In genomic region chr14:21711360-21711961, GRCh38 we compare ENCODE assay signal across 8 cellular contexts. TPM values are rescaled to one million over a fixed set of nuclear protein-coding genes. Genes with fewer than 3 reads are reported as not detected.
DNase-seq lines count a peak whose midpoint lies in the region; ATAC-seq and FAIRE-seq lines count a peak whose summit lies in the region.

No MANE protein-coding gene starts in this region.

- peak overlapping the region; percentile 51 for H3K4me3 Mint-ChIP-seq in activated CD4-positive, alpha-beta memory T cell treated with anti-CD3 and anti-CD28 coated beads for 36 hours

- H3K36me3 Mint-ChIP-seq in activated CD4-positive, alpha-beta memory T cell treated with anti-CD3 and anti-CD28 coated beads for 36 hours = no peaks in the 10 kb centered on the region

- WGBS in small intestine, 3 donors = 24 to 29% (median 28%) methylated on average over 3 of the region's 3 CpGs

- no peaks in the 10 kb centered on the region for H3K36me3 ChIP-seq in small intestine (ENCODE audit: control insufficient read depth in 2 of 2, insufficient read depth in 2 of 2, low read length in 2 of 2)

- H3K4me3 ChIP-seq in small intestine (ENCODE audit: low read depth in 1 of 2, low read length in 2 of 2) = no peak overlapping the region

- no peak for FAIRE-seq in small intestine (lab: Jason Lieb, UNC)

- CTCF ChIA-PET in activated CD4-positive, alpha-beta memory T cell treated with anti-CD3 and anti-CD28 coated beads for 36 hours (lab: Charles Lee) = interaction anchor here (0.6 to 3.5 kb wide), 18 partner anchors 10 to 1252 kb away, joined by 3 to 32 read pairs (median 4); partner anchors contain the start of gene CHD8

- peak overlapping the region; percentile 51 for H3K27ac Mint-ChIP-seq in activated CD4-positive, alpha-beta memory T cell treated with anti-CD3 and anti-CD28 coated beads for 36 hours

- intact Hi-C loops in activated CD4-positive, alpha-beta memory T cell treated with anti-CD3 and anti-CD28 coated beads for 36 hours (cut with micrococcal nuclease) = loop anchor here (10.0 kb wide), 1 partner anchor 67 kb away; no protein-coding TSS in a partner anchor

- H3K4me1 Mint-ChIP-seq in activated CD4-positive, alpha-beta memory T cell treated with anti-CD3 and anti-CD28 coated beads for 36 hours (ENCODE audit: low read depth) = no peaks in the 10 kb centered on the region

- H3K27me3 Mint-ChIP-seq in activated CD4-positive, alpha-beta memory T cell treated with anti-CD3 and anti-CD28 coated beads for 36 hours = peaks cover 11% of the 10 kb centered on the region

- ATAC-seq in GM18498 (IDR thresholded peaks at IDR 0.05; ENCODE audit: unreplicated experiment) (peak; percentile 54), HG02763 (IDR thresholded peaks at IDR 0.05; ENCODE audit: unreplicated experiment) (no peak), GM21825 (IDR thresholded peaks at IDR 0.05; ENCODE audit: unreplicated experiment) (no peak)

- H3K9me3 ChIP-seq in small intestine (ENCODE audit: control insufficient read depth, low read depth) = no peaks in the 10 kb centered on the region

- no peak overlapping the region for H3K27ac ChIP-seq in small intestine (ENCODE audit: low read depth in 1 of 2, low read length in 1 of 2)

- no peaks in the 10 kb centered on the region for H3K27me3 ChIP-seq in small intestine (ENCODE audit: control insufficient read depth in 2 of 2, insufficient read depth in 2 of 2, low read length in 2 of 2)

- no peaks in the 10 kb centered on the region for H3K4me1 ChIP-seq in small intestine (ENCODE audit: control insufficient read depth in 2 of 2, insufficient read depth in 1 of 2, low read depth in 1 of 2, low read length in 1 of 2)

- no peaks in the 10 kb centered on the region for H3K9me3 Mint-ChIP-seq in activated CD4-positive, alpha-beta memory T cell treated with anti-CD3 and anti-CD28 coated beads for 36 hours

- DNase-seq in COLO829 (ENCODE audit: low spot score) (peak; percentile 48), NAMALWA (ENCODE audit: low spot score) (peak; percentile 72), germinal center (ENCODE audit: low spot score) (peak; percentile 48), small intestine (peak; percentile 34)
- peak; percentile 20 for DNase-seq in activated CD4-positive, alpha-beta memory T cell treated with anti-CD3 and anti-CD28 coated beads for 36 hours

- POLR2A ChIA-PET in activated CD4-positive, alpha-beta memory T cell treated with anti-CD3 and anti-CD28 coated beads for 36 hours (lab: Charles Lee) = no interaction called here

RNA-seq across cellular contexts. Expression of gene OR4E1, which starts 37.8 kb away (rescaled TPM):
- total RNA-seq in activated CD4-positive, alpha-beta memory T cell treated with anti-CD3 and anti-CD28 coated beads for 36 hours = under 1 TPM; 0.07 TPM
- not detected for polyA plus RNA-seq in small intestine

RNA-seq across cellular contexts. Expression of gene OR4E2, which starts 57.8 kb away (rescaled TPM):
- not detected for total RNA-seq in activated CD4-positive, alpha-beta memory T cell treated with anti-CD3 and anti-CD28 coated beads for 36 hours
- polyA plus RNA-seq in small intestine = not detected

Comparison
In these comparisons a context has a peak if more than half of its experiments do, and no peak if none do; other contexts are left out.
1. DNase-seq: peak in every context shown above with its lines; median percentile 72 in NAMALWA; 48 in COLO829; 48 in germinal center; 34 in small intestine; 20 in activated CD4-positive, alpha-beta memory T cell treated with anti-CD3 and anti-CD28 coated beads for 36 hours.